13 cellular contexts compared by ENCODE assay signal in the genomic region with DNA sequence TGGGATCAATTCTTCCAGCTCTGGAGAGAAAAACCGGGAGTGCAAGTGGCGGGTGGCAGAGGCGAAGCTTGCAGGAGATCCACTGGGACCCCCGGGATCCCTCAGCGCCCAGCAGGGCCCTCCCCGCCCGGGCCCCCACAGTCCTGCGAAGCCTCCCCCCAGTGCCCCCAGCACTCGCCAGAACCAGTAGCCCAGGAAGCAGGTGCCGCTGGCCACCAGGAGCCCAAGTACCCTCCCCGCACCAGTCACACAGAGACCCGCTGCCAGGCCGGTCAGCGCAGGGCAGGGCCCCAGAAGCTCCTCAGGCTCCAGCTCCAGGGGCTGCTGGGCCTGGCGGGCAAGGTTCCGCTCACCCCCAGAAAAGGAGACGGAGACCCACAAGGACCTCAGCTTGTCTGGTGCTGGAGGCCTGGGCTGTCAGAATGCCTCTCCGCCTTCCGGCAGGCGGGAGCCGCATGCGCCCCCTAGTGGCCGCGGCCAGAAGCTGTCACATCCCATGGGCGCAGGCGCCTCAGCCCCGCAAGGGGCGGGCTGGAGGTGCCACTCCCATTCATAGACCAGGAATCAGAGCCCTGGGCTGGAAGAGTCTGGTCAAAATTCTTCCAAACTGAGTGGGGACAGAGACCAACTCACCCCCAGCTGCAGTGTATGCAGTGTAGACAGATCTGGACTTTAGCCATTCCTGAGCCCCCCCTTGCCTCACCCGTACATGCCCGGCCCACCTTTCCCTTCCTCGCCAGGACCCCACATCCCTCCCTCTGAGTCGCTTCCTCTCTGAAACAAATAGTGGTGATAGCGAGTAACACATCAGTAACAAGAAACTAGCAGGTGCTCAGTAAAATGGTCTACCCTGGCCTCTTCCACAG.
A peak's percentile ranks its signal among the peaks of the same experiment; 100 is the strongest.
DNase-seq lines count a peak whose midpoint lies in the region; ATAC-seq, FAIRE-seq and TF ChIP-seq lines count a peak whose summit lies in the region.
"Had no signal": no experiment of that assay in that cellular context is flagged by ENCODE, and none has a peak within 500 bp of the region (broad histone marks: within the 10 kb centered on the region; RNA-seq: fewer than 3 reads in every experiment).

No MANE protein-coding gene starts in this region.

- no peak for TF ChIP-seq RAD21 in HCT116 (IDR thresholded peaks at IDR 0.05; ENCODE audit: low read depth)

- H2BK120ac ChIP-seq in neuronal stem cell (ENCODE audit: low read depth, low read length): no peak overlapping the region

- TF ChIP-seq CTCF in DND-41 (IDR thresholded peaks at IDR 0.05; ENCODE audit: borderline replicate concordance, extremely low read depth, low read length, poor library complexity, severe bottlenecking): peak; percentile 32
- peak in 2 of 3 experiments; percentile 42 to 45; a peak in 3 of 6 replicates for TF ChIP-seq CTCF in HCT116 (IDR thresholded peaks at IDR 0.05 in 2 of 3, conservative IDR thresholded peaks at IDR 0.05 in 1 of 3; ENCODE audit: borderline replicate concordance in 1 of 3, insufficient read depth in 1 of 3, low read depth in 2 of 3, low read length in 2 of 3)

- TF ChIP-seq POLR2A in HCT116 (IDR thresholded peaks at IDR 0.05; ENCODE audit: borderline replicate concordance, extremely low read depth, insufficient read depth, insufficient read length): no peak
- no peak for TF ChIP-seq POLR2A in H54 (IDR thresholded peaks at IDR 0.05; ENCODE audit: low read depth, low read length)

- H2AK5ac ChIP-seq in neuronal stem cell (ENCODE audit: low read depth, low read length): no peak overlapping the region

- peaks cover 21% of the 10 kb centered on the region for H3K9me3 ChIP-seq in DND-41 (ENCODE audit: insufficient read depth, low read length, severe bottlenecking)
- peaks cover 3 to 22% of the 10 kb centered on the region in 2 experiments; a peak in 2 of 4 replicates for H3K9me3 ChIP-seq in HCT116 (ENCODE audit: control insufficient read depth in 1 of 2, insufficient read depth in 1 of 2, low read depth in 1 of 2, low read length in 2 of 2)
- peaks cover 0 to 33% of the 10 kb centered on the region in 2 donors for H3K9me3 ChIP-seq in neuronal stem cell (replicated peaks in 1 of 2; ENCODE audit: control insufficient read depth in 2 of 2, insufficient read depth in 1 of 2, low read depth in 1 of 2, low read length in 2 of 2)
- no peaks in the 10 kb centered on the region for H3K9me3 ChIP-seq in GM23248 (ENCODE audit: low read depth)

- intact Hi-C loops in HCT116 (cut with micrococcal nuclease): no loop called here

- no peaks in the 10 kb centered on the region for H3K4me1 ChIP-seq in DND-41 (ENCODE audit: insufficient read depth, low read length)
- no peaks in the 10 kb centered on the region for H3K4me1 ChIP-seq in HCT116 (ENCODE audit: control insufficient read depth in 1 of 2, insufficient read depth in 2 of 2, low read length in 2 of 2)
- no peaks in the 10 kb centered on the region for H3K4me1 ChIP-seq in neuronal stem cell (ENCODE audit: control insufficient read depth in 2 of 2, insufficient read depth in 1 of 2, low read depth in 1 of 2, low read length in 2 of 2)
- no peaks in the 10 kb centered on the region for H3K4me1 ChIP-seq in GM23248 (ENCODE audit: insufficient read depth)
- H3K4me1 ChIP-seq: heart left ventricle, left lung had no signal

- H3K23ac ChIP-seq in neuronal stem cell (ENCODE audit: low read depth, low read length, poor library complexity): peak overlapping the region; percentile 43

- no TSS peak for BruUV-seq in HCT116 (replicated peaks; lab: Mats Ljungman, UMichigan)

- H3K18ac ChIP-seq in neuronal stem cell (ENCODE audit: low read length): no peak overlapping the region

- no peak overlapping the region for H3K27ac ChIP-seq in DND-41 (ENCODE audit: low read length)
- no peak overlapping the region for H3K27ac ChIP-seq in HCT116 (ENCODE audit: low read depth, low read length)
- H3K27ac ChIP-seq in neuronal stem cell (replicated peaks; ENCODE audit: low read length): no peak overlapping the region
- no peak overlapping the region for H3K27ac ChIP-seq in GM23248
- H3K27ac ChIP-seq: heart left ventricle, left lung had no signal

- H3K79me1 ChIP-seq in neuronal stem cell (ENCODE audit: low read depth, low read length): no peaks in the 10 kb centered on the region

- in situ Hi-C loops in SK-MEL-5 (cut with HindIII; ENCODE audit: low pct_unique_long_range_greater_than_20kb, low sequenced_read_pairs): no loop called here
- in situ Hi-C loops in GM23248 (cut with MboI): no loop called here

- H3K79me2 ChIP-seq in DND-41 (ENCODE audit: insufficient read depth, low read length): no peaks in the 10 kb centered on the region
- H3K79me2 ChIP-seq in HCT116 (ENCODE audit: insufficient read depth, low read length): no peaks in the 10 kb centered on the region
- no peaks in the 10 kb centered on the region for H3K79me2 ChIP-seq in GM23248 (ENCODE audit: insufficient read depth)

- H3K14ac ChIP-seq in neuronal stem cell (ENCODE audit: low read length): no peak overlapping the region

- RAD21 ChIA-PET in HCT116 (lab: Charles Lee; ENCODE audit: low non-redundant PET in 1 of 2, low total read pairs in 2 of 2, uncharacterized antibody in 2 of 2, unreplicated experiment in 2 of 2): no interaction called here

- H3K4me3 ChIP-seq in DND-41 (ENCODE audit: low read depth in 1 of 2, low read length in 2 of 2): no peak overlapping the region
- no peak overlapping the region for H3K4me3 ChIP-seq in HCT116 (replicated peaks in 1 of 2; ENCODE audit: low read depth in 1 of 2, low read length in 2 of 2)
- H3K4me3 ChIP-seq in neuronal stem cell (ENCODE audit: low read length in 2 of 2): peak overlapping the region in 1 of 2 donors; percentile 22
- no peak overlapping the region for H3K4me3 ChIP-seq in GM23248
- H3K4me3 ChIP-seq: heart left ventricle, left lung had no signal

- H4K91ac ChIP-seq in neuronal stem cell (ENCODE audit: low read depth, low read length, poor library complexity): no peak overlapping the region

- no CpG with 5 or more reads among the region's 33 CpGs for WGBS in neuronal stem cell (ENCODE audit: extremely low coverage in 2 of 2, insufficient read length in 2 of 2, insufficient replicate concordance in 1 of 2), 2 donors
- WGBS in GM23248 (ENCODE audit: low coverage in 1 of 2, low lambda C conversion rate in 2 of 2, missing lambda C conversion rate in 2 of 2), 2 experiments: 52 to 53% methylated on average over 26 to 32 of the region's 33 CpGs

- H3K4me2 ChIP-seq in DND-41 (ENCODE audit: insufficient read depth, low read length) (no peak overlapping the region), HCT116 (ENCODE audit: low read length) (no peak overlapping the region), neuronal stem cell (ENCODE audit: insufficient read depth, low read length, poor library complexity, severe bottlenecking) (no peak overlapping the region), GM23248 (ENCODE audit: unreplicated experiment) (no peak overlapping the region)

- H3K9me2 ChIP-seq in HCT116 (ENCODE audit: insufficient read depth): no peaks in the 10 kb centered on the region
- no peaks in the 10 kb centered on the region for H3K9me2 ChIP-seq in GM23248 (ENCODE audit: insufficient read depth)

- H3K36me3 ChIP-seq in DND-41 (ENCODE audit: insufficient read depth, low read length) (no peaks in the 10 kb centered on the region), HCT116 (ENCODE audit: control insufficient read depth in 1 of 2, insufficient read depth in 2 of 2, low read length in 2 of 2) (no peaks in the 10 kb centered on the region), neuronal stem cell (replicated peaks in 1 of 2; ENCODE audit: control insufficient read depth in 2 of 2, insufficient read depth in 2 of 2, low read length in 2 of 2) (no peaks in the 10 kb centered on the region), GM23248 (ENCODE audit: low read depth) (no peaks in the 10 kb centered on the region)
- H3K36me3 ChIP-seq: heart left ventricle, left lung had no signal

- no peak overlapping the region for H4K8ac ChIP-seq in neuronal stem cell (ENCODE audit: low read depth, low read length)

- H3K27me3 ChIP-seq in DND-41 (ENCODE audit: insufficient read depth, low read length, poor library complexity) (no peaks in the 10 kb centered on the region), HCT116 (ENCODE audit: insufficient read depth, low read length) (no peaks in the 10 kb centered on the region), neuronal stem cell (ENCODE audit: control insufficient read depth in 3 of 3, insufficient read depth in 3 of 3, low read depth in 1 of 3, low read length in 3 of 3) (no peaks in the 10 kb centered on the region), GM23248 (replicated peaks; ENCODE audit: insufficient read depth) (no peaks in the 10 kb centered on the region)
- H3K27me3 ChIP-seq: heart left ventricle, left lung had no signal

- H4K20me1 ChIP-seq in DND-41 (ENCODE audit: insufficient read depth, low read length) (no peaks in the 10 kb centered on the region), HCT116 (ENCODE audit: insufficient read depth) (no peaks in the 10 kb centered on the region), GM23248 (ENCODE audit: insufficient read depth) (no peaks in the 10 kb centered on the region)

- POLR2A ChIA-PET in HCT116 (lab: Charles Lee): no interaction called here

- H3F3A ChIP-seq in GM23248 (ENCODE audit: insufficient read depth): no peaks in the 10 kb centered on the region

- no peak for DNase-seq in DND-41
- DNase-seq in HCT116 (ENCODE audit: low read depth, low spot score): no peak
- peak; percentile 48 for DNase-seq in SK-MEL-5 (ENCODE audit: low read depth, low spot score)
- DNase-seq in neuronal stem cell (ENCODE audit: low spot score): no peak
- no peak for DNase-seq in GM23248
- DNase-seq in H54 (ENCODE audit: insufficient read length, low spot score): no peak
- no peak for DNase-seq in GDM1 (lab: John Stamatoyannopoulos, UW)
- DNase-seq: activated CD4-positive, alpha-beta memory T cell treated with anti-CD3 and anti-CD28 coated beads for 36 hours; activated naive CD4-positive, alpha-beta T cell; DMS79 treated with DMSO at 0.1 percent for 48 hours; heart left ventricle; left lung; substantia nigra had no signal

- H2BK5ac ChIP-seq in neuronal stem cell (ENCODE audit: low read length): no peak overlapping the region

- FAIRE-seq in H54 (lab: Jason Lieb, UNC): no peak

- H3K9ac ChIP-seq in DND-41 (ENCODE audit: low read depth, low read length): no peak overlapping the region
- no peak overlapping the region for H3K9ac ChIP-seq in HCT116 (ENCODE audit: low read length)
- no peak overlapping the region for H3K9ac ChIP-seq in neuronal stem cell (ENCODE audit: low read depth, low read length, poor library complexity)
- H3K9ac ChIP-seq in GM23248: no peak overlapping the region

- CTCF ChIA-PET in HCT116 (lab: Charles Lee): no interaction called here

- no peak overlapping the region for H2BK12ac ChIP-seq in neuronal stem cell (ENCODE audit: low read length)

- ATAC-seq in DND-41 (ENCODE audit: insufficient read depth, low read depth) (no peak), HCT116 (no peak)
- ATAC-seq: heart left ventricle, left lung had no signal

- H3K4ac ChIP-seq in neuronal stem cell (ENCODE audit: low read length): no peak overlapping the region

- H2AFZ ChIP-seq in DND-41 (ENCODE audit: low read depth, low read length): no peak overlapping the region
- no peak overlapping the region for H2AFZ ChIP-seq in HCT116 (ENCODE audit: low read depth, low read length, poor library complexity, severe bottlenecking)
- H2AFZ ChIP-seq in neuronal stem cell (ENCODE audit: low read length): no peak overlapping the region
- H2AFZ ChIP-seq in GM23248: no peak overlapping the region

- no peak overlapping the region for H2BK15ac ChIP-seq in neuronal stem cell (ENCODE audit: low read length)
